ENCODE assay signal across 18 cellular contexts in genomic region chr2:213220967-213221603, GRCh38.
DNase-seq lines count a peak whose midpoint lies in the region; ATAC-seq and TF ChIP-seq lines count a peak whose summit lies in the region.
"Had no signal": no experiment of that assay in that cellular context is flagged by ENCODE, and none has a peak within 500 bp of the region (broad histone marks: within the 10 kb centered on the region; RNA-seq: fewer than 3 reads in every experiment).

No MANE protein-coding gene starts in this region.

- H3K27me3 ChIP-seq in GM23338 (ENCODE audit: insufficient read depth) (no peaks in the 10 kb centered on the region), vagina (no peaks in the 10 kb centered on the region)

- no peaks in the 10 kb centered on the region for H3K79me2 ChIP-seq in GM23338 (replicated peaks; ENCODE audit: insufficient read depth)

- no peaks in the 10 kb centered on the region for H3K36me3 Mint-ChIP-seq in activated CD4-positive, alpha-beta T cell treated with anti-CD3 and anti-CD28 coated beads for 36 hours (ENCODE audit: low read depth)
- H3K36me3 Mint-ChIP-seq in GM23338 (ENCODE audit: low read depth): no peaks in the 10 kb centered on the region
- no peaks in the 10 kb centered on the region for H3K36me3 Mint-ChIP-seq in stimulated activated effector memory CD8-positive, alpha-beta T cell treated with anti-CD3 and anti-CD28 coated beads, Interleukin-12 subunit alpha, Interleukin-12 subunit beta, amount 100 ng/mL, for 72 hours
- H3K36me3 Mint-ChIP-seq: CD4-positive, alpha-beta memory T cell; immature natural killer cell had no signal

- TF ChIP-seq CTCF in GM23338 (conservative IDR thresholded peaks at IDR 0.05; ENCODE audit: low read depth in 2 of 2) (peak in 1 of 2 experiments; percentile 29; a peak in 1 of 4 replicates), vagina (IDR thresholded peaks at IDR 0.05) (no peak)

- H2AFZ ChIP-seq in GM23338: no peak overlapping the region

- H3K27me3 Mint-ChIP-seq in activated CD4-positive, alpha-beta T cell treated with anti-CD3 and anti-CD28 coated beads for 36 hours: no peaks in the 10 kb centered on the region
- H3K27me3 Mint-ChIP-seq in GM23338 (ENCODE audit: insufficient read depth, low read depth, poor library complexity): no peaks in the 10 kb centered on the region

- no peak overlapping the region for H3K4me2 ChIP-seq in GM23338

- DNase-seq in activated CD4-positive, alpha-beta T cell treated with anti-CD3 and anti-CD28 coated beads for 36 hours: no peak
- no peak for DNase-seq in activated CD4-positive, alpha-beta T cell treated with anti-CD3 and anti-CD28 coated beads for 4 hours
- DNase-seq in GM23338 (ENCODE audit: low spot score) (peak; percentile 26), NCI-H1105 treated with DMSO at 0.1 percent for 48 hours (lab: John Stamatoyannopoulos, UW) (no peak), vagina (ENCODE audit: extremely low spot score in 2 of 2) (no peak)
- DNase-seq in stimulated activated effector memory CD8-positive, alpha-beta T cell treated with anti-CD3 and anti-CD28 coated beads, Interleukin-12 subunit alpha, Interleukin-12 subunit beta, amount 100 ng/mL, for 72 hours (ENCODE audit: low spot score in 2 of 2): no peak
- DNase-seq: activated CD4-positive, alpha-beta T cell treated with anti-CD3 and anti-CD28 coated beads, Interleukin-2, amount 10 ng/mL, durations not matched to agents 7 days and 5 days; amniotic stem cell; CD4-positive, alpha-beta memory T cell; EL; immature natural killer cell; mammary epithelial cell; stimulated activated CD4-positive, alpha-beta T cell treated with anti-CD3 and anti-CD28 coated beads, Interleukin-2, amount 100 ng/mL, for 48 hours had no signal

- no peaks in the 10 kb centered on the region for H4K20me1 ChIP-seq in GM23338 (replicated peaks; ENCODE audit: insufficient read depth)

- H3K27ac Mint-ChIP-seq in activated CD4-positive, alpha-beta T cell treated with anti-CD3 and anti-CD28 coated beads for 36 hours: no peak overlapping the region
- H3K27ac Mint-ChIP-seq in GM23338: no peak overlapping the region
- H3K27ac Mint-ChIP-seq in stimulated activated effector memory CD8-positive, alpha-beta T cell treated with anti-CD3 and anti-CD28 coated beads, Interleukin-12 subunit alpha, Interleukin-12 subunit beta, amount 100 ng/mL, for 72 hours: no peak overlapping the region
- H3K27ac Mint-ChIP-seq: activated CD4-positive, alpha-beta T cell treated with anti-CD3 and anti-CD28 coated beads, Interleukin-2, amount 10 ng/mL, durations not matched to agents 7 days and 5 days; CD4-positive, alpha-beta memory T cell; immature natural killer cell; T-helper 2 cell treated with Interferon-gamma antibody and Interleukin-4, amounts not matched to agents 5 μg/mL and 100 μg/mL, for 36 hours had no signal

- peaks cover 3% of the 10 kb centered on the region for H3K4me1 Mint-ChIP-seq in activated CD4-positive, alpha-beta T cell treated with anti-CD3 and anti-CD28 coated beads for 36 hours
- peaks cover 9% of the 10 kb centered on the region for H3K4me1 Mint-ChIP-seq in GM23338
- H3K4me1 Mint-ChIP-seq in stimulated activated effector memory CD8-positive, alpha-beta T cell treated with anti-CD3 and anti-CD28 coated beads, Interleukin-12 subunit alpha, Interleukin-12 subunit beta, amount 100 ng/mL, for 72 hours: peaks cover 5% of the 10 kb centered on the region
- H3K4me1 Mint-ChIP-seq: activated CD4-positive, alpha-beta T cell treated with anti-CD3 and anti-CD28 coated beads, Interleukin-2, amount 10 ng/mL, durations not matched to agents 7 days and 5 days; immature natural killer cell; neural crest cell had no signal

- POLR2A ChIA-PET in activated CD4-positive, alpha-beta T cell treated with anti-CD3 and anti-CD28 coated beads for 36 hours (lab: Charles Lee): no interaction called here

- no peaks in the 10 kb centered on the region for H3K9me2 ChIP-seq in GM23338 (ENCODE audit: insufficient read depth)

- no peaks in the 10 kb centered on the region for H3K36me3 ChIP-seq in GM23338 (ENCODE audit: insufficient read depth)
- H3K36me3 ChIP-seq in vagina: no peaks in the 10 kb centered on the region

- H3F3A ChIP-seq in GM23338 (replicated peaks; ENCODE audit: low read depth): no peaks in the 10 kb centered on the region

- H3K27ac ChIP-seq in GM23338 (ENCODE audit: low read depth) (no peak overlapping the region), vagina (no peak overlapping the region)

- H3K9me3 Mint-ChIP-seq in activated CD4-positive, alpha-beta T cell treated with anti-CD3 and anti-CD28 coated beads for 36 hours (ENCODE audit: low read depth): no peaks in the 10 kb centered on the region
- no peaks in the 10 kb centered on the region for H3K9me3 Mint-ChIP-seq in GM23338
- no peaks in the 10 kb centered on the region for H3K9me3 Mint-ChIP-seq in stimulated activated effector memory CD8-positive, alpha-beta T cell treated with anti-CD3 and anti-CD28 coated beads, Interleukin-12 subunit alpha, Interleukin-12 subunit beta, amount 100 ng/mL, for 72 hours
- H3K9me3 Mint-ChIP-seq: activated CD4-positive, alpha-beta T cell treated with anti-CD3 and anti-CD28 coated beads, Interleukin-2, amount 10 ng/mL, durations not matched to agents 7 days and 5 days; CD4-positive, alpha-beta memory T cell; immature natural killer cell; neural crest cell; T-helper 2 cell treated with Interferon-gamma antibody and Interleukin-4, amounts not matched to agents 5 μg/mL and 100 μg/mL, for 36 hours had no signal

- no peak for TF ChIP-seq POLR2A in vagina (IDR thresholded peaks at IDR 0.05)

- H3K4me1 ChIP-seq in GM23338 (ENCODE audit: insufficient read depth): peaks cover 9% of the 10 kb centered on the region; the same call in 1 of the 2 replicates
- peaks cover 9% of the 10 kb centered on the region for H3K4me1 ChIP-seq in vagina

- H3K4me3 ChIP-seq in GM23338 (no peak overlapping the region), vagina (no peak overlapping the region)

- no peaks in the 10 kb centered on the region for H3K9me3 ChIP-seq in vagina

- CTCF ChIA-PET in activated CD4-positive, alpha-beta T cell treated with anti-CD3 and anti-CD28 coated beads for 36 hours (lab: Charles Lee): no interaction called here

- ATAC-seq in activated CD4-positive, alpha-beta T cell treated with anti-CD3 and anti-CD28 coated beads for 36 hours: peak; percentile 44
- ATAC-seq in GM23338 (peak; percentile 56), HG03565 (IDR thresholded peaks at IDR 0.05; ENCODE audit: unreplicated experiment) (peak; percentile 70), GM21367 (IDR thresholded peaks at IDR 0.05; ENCODE audit: unreplicated experiment) (no peak)
- ATAC-seq in stimulated activated effector memory CD8-positive, alpha-beta T cell treated with anti-CD3 and anti-CD28 coated beads, Interleukin-12 subunit alpha, Interleukin-12 subunit beta, amount 100 ng/mL, for 72 hours: peak; percentile 51
- ATAC-seq: sciatic nerve had no signal

- H3K4me3 Mint-ChIP-seq in activated CD4-positive, alpha-beta T cell treated with anti-CD3 and anti-CD28 coated beads for 36 hours: no peak overlapping the region
- H3K4me3 Mint-ChIP-seq in GM23338: no peak overlapping the region
- H3K4me3 Mint-ChIP-seq in stimulated activated effector memory CD8-positive, alpha-beta T cell treated with anti-CD3 and anti-CD28 coated beads, Interleukin-12 subunit alpha, Interleukin-12 subunit beta, amount 100 ng/mL, for 72 hours: no peak overlapping the region
- H3K4me3 Mint-ChIP-seq: activated CD4-positive, alpha-beta T cell treated with anti-CD3 and anti-CD28 coated beads, Interleukin-2, amount 10 ng/mL, durations not matched to agents 7 days and 5 days; CD4-positive, alpha-beta memory T cell; immature natural killer cell; neural crest cell; T-helper 2 cell treated with Interferon-gamma antibody and Interleukin-4, amounts not matched to agents 5 μg/mL and 100 μg/mL, for 36 hours had no signal

- intact Hi-C loops in activated CD4-positive, alpha-beta T cell treated with anti-CD3 and anti-CD28 coated beads for 36 hours (cut with DNase I, micrococcal nuclease): no loop called here
- intact Hi-C loops in vagina (cut with DNase I): no loop called here

TF ChIP-seq in GM23338, 12 proteins besides CTCF, POLR2A, EP300 and RAD21 (continues in another document):
- TF ChIP-seq ZNF114 (CRISPR knock-in tag; IDR thresholded peaks at IDR 0.05) (no peak), ETS1 (IDR thresholded peaks at IDR 0.05) (no peak), STAT1 (IDR thresholded peaks at IDR 0.05; ENCODE audit: unreplicated experiment) (no peak), EZH2phosphoT487 (IDR thresholded peaks at IDR 0.05; ENCODE audit: unreplicated experiment) (no peak), CREB1 (CRISPR knock-in tag; IDR thresholded peaks at IDR 0.05; ENCODE audit: low read depth) (no peak), NANOG (IDR thresholded peaks at IDR 0.05; ENCODE audit: borderline replicate concordance) (no peak), POLR2AphosphoS5 (IDR thresholded peaks at IDR 0.05; ENCODE audit: low read depth) (no peak)
